In genomic region chr3:134330895-134331810, GRCh38 we compare ENCODE assay signal across 11 cellular contexts. TPM values are rescaled to one million over a fixed set of nuclear protein-coding genes. Genes with fewer than 3 reads are reported as not detected.
A peak's percentile ranks its signal among the peaks of the same experiment; 100 is the strongest.
DNase-seq lines count a peak whose midpoint lies in the region; ATAC-seq and TF ChIP-seq lines count a peak whose summit lies in the region.
"Had no signal": no experiment of that assay in that cellular context is flagged by ENCODE, and none has a peak within 500 bp of the region (broad histone marks: within the 10 kb centered on the region; RNA-seq: fewer than 3 reads in every experiment).

No MANE protein-coding gene starts in this region.

- H3K27ac ChIP-seq in suprapubic skin: peak overlapping the region; percentile 54

- H3K36me3 ChIP-seq in suprapubic skin: no peaks in the 10 kb centered on the region

- H3K4me1 ChIP-seq in suprapubic skin: peaks cover 68% of the 10 kb centered on the region

- TF ChIP-seq EP300 in suprapubic skin (IDR thresholded peaks at IDR 0.05): no peak

- WGBS in suprapubic skin: 45% methylated on average over 6 of the region's 6 CpGs

- H3K4me3 ChIP-seq in suprapubic skin: no peak overlapping the region

- TF ChIP-seq CTCF in suprapubic skin (IDR thresholded peaks at IDR 0.05): no peak

- in situ Hi-C loops in T47D (cut with HindIII; ENCODE audit: low pct_unique_long_range_greater_than_20kb, low sequenced_read_pairs): no loop called here

- no peaks in the 10 kb centered on the region for H3K27me3 ChIP-seq in suprapubic skin

- ATAC-seq in GM21447 (IDR thresholded peaks at IDR 0.05; ENCODE audit: unreplicated experiment): no peak
- ATAC-seq: T-cell had no signal

- DNase-seq in HK-2 (ENCODE audit: unreplicated experiment) (peak; percentile 36), T47D (ENCODE audit: low read depth in 1 of 2, low spot score in 1 of 2) (peak; percentile 58 to 83), kidney glomerular epithelial cell (lab: John Stamatoyannopoulos, UW) (peak; percentile 51), suprapubic skin (ENCODE audit: low spot score in 2 of 2) (peak in 1 of 2 donors; percentile 77), cerebellar nuclear complex (lab: John Stamatoyannopoulos, UW) (no peak), GOT3 (lab: John Stamatoyannopoulos, UW) (no peak), ureter (ENCODE audit: low spot score) (no peak)
- DNase-seq: activated gamma-delta T cell treated with Interleukin-2 at 50 U/mL for 16 hours, MM.1S, T-cell had no signal

- no peak for TF ChIP-seq POLR2A in suprapubic skin (IDR thresholded peaks at IDR 0.05)

- no peaks in the 10 kb centered on the region for H3K9me3 ChIP-seq in suprapubic skin

RNA-seq across cellular contexts. Expression of gene AMOTL2, which starts 43.1 kb away (rescaled TPM):
- total RNA-seq in suprapubic skin: 100 to 1,000 TPM in 2 of 4 donors, 10 to 100 TPM in 2; 80.4 to 118 (median 95.8) TPM
- 76.2 TPM for total RNA-seq in ureter

Comparison
In these comparisons a context has a peak if more than half of its experiments do, and no peak if none do; other contexts are left out.
1. DNase-seq: peak in HK-2 (single experiment), T47D (2 of 2) and kidney glomerular epithelial cell (single experiment); none in cerebellar nuclear complex (0 of 2), GOT3 (single experiment) and ureter (single experiment).